In genomic region chr17:78366109-78366848, GRCh38 we compare ENCODE assay signal across 11 cellular contexts. TPM values are rescaled to one million over a fixed set of nuclear protein-coding genes. Genes with fewer than 3 reads are reported as not detected.
DNase-seq lines count a peak whose midpoint lies in the region; ATAC-seq and TF ChIP-seq lines count a peak whose summit lies in the region.
"Had no signal": no experiment of that assay in that cellular context is flagged by ENCODE, and none has a peak within 500 bp of the region (broad histone marks: within the 10 kb centered on the region; RNA-seq: fewer than 3 reads in every experiment).

No MANE protein-coding gene starts in this region.

- H3K4me3 ChIP-seq in Panc1 (ENCODE audit: low read depth in 2 of 2, low read length in 2 of 2) (no peak overlapping the region), cardiac muscle cell (no peak overlapping the region)

- TF ChIP-seq CTCF in Panc1 (IDR thresholded peaks at IDR 0.05) = no peak
- TF ChIP-seq CTCF in cardiac muscle cell (IDR thresholded peaks at IDR 0.05; ENCODE audit: low read depth, low read length) = no peak
- no peak for TF ChIP-seq CTCF in progenitor cell of endocrine pancreas (IDR thresholded peaks at IDR 0.05; ENCODE audit: unreplicated experiment)

- H3K27ac Mint-ChIP-seq in progenitor cell of endocrine pancreas = peak overlapping the region; percentile 97
- H3K27ac Mint-ChIP-seq in stimulated activated naive CD8-positive, alpha-beta T cell treated with anti-CD3 and anti-CD28 coated beads, Interleukin-15, amount 100 ng/mL, for 72 hours = no peak overlapping the region
- H3K27ac Mint-ChIP-seq: CD4-positive, alpha-beta memory T cell had no signal

- H3K9ac ChIP-seq in ES-I3 (ENCODE audit: low read depth, low read length) = peak overlapping the region; percentile 17

- no peaks in the 10 kb centered on the region for H3K9me3 ChIP-seq in ES-I3 (ENCODE audit: control insufficient read depth, insufficient read depth, low read length)
- no peaks in the 10 kb centered on the region for H3K9me3 ChIP-seq in Panc1 (ENCODE audit: control insufficient read depth, insufficient read depth, low read depth, low read length)
- H3K9me3 ChIP-seq in cardiac muscle cell (ENCODE audit: low read depth) = no peaks in the 10 kb centered on the region

- DNase-seq in Panc1 (ENCODE audit: low read depth, low spot score) (no peak), cardiac muscle cell (ENCODE audit: low read depth in 1 of 2, low spot score in 1 of 2) (no peak), progenitor cell of endocrine pancreas (ENCODE audit: low spot score, unreplicated experiment) (no peak), EL (no peak), middle frontal gyrus (ENCODE audit: extremely low spot score, low spot score) (no peak), OCI-M1 (lab: John Stamatoyannopoulos, UW) (no peak)
- DNase-seq in stimulated activated naive CD8-positive, alpha-beta T cell treated with anti-CD3 and anti-CD28 coated beads, Interleukin-15, amount 100 ng/mL, for 72 hours = no peak
- DNase-seq: activated effector memory CD4-positive, alpha-beta T cell treated with Interleukin-2 at 50 U/mL for 16 hours; CD4-positive, alpha-beta memory T cell; T1000 had no signal

- no peaks in the 10 kb centered on the region for H3K36me3 Mint-ChIP-seq in progenitor cell of endocrine pancreas (ENCODE audit: insufficient read depth)
- H3K36me3 Mint-ChIP-seq: CD4-positive, alpha-beta memory T cell had no signal

- CTCF ChIA-PET in Panc1 (lab: Charles Lee) = no interaction called here

- H3K27ac ChIP-seq in Panc1 (ENCODE audit: low read length) (peak overlapping the region; percentile 60), cardiac muscle cell (peak overlapping the region; percentile 97)

- H3K4me1 ChIP-seq in ES-I3 (ENCODE audit: insufficient read depth, low read length) = peaks cover 69% of the 10 kb centered on the region
- peaks cover 34% of the 10 kb centered on the region for H3K4me1 ChIP-seq in Panc1 (ENCODE audit: control insufficient read depth, insufficient read depth, low read length)
- peaks cover 41% of the 10 kb centered on the region for H3K4me1 ChIP-seq in cardiac muscle cell (ENCODE audit: low read depth)

- intact Hi-C loops in Panc1 (cut with micrococcal nuclease; ENCODE audit: unreplicated experiment) = no loop called here

- peak overlapping the region; percentile 33 for H3K4me3 Mint-ChIP-seq in progenitor cell of endocrine pancreas (ENCODE audit: low read depth)
- no peak overlapping the region for H3K4me3 Mint-ChIP-seq in stimulated activated naive CD8-positive, alpha-beta T cell treated with anti-CD3 and anti-CD28 coated beads, Interleukin-15, amount 100 ng/mL, for 72 hours
- H3K4me3 Mint-ChIP-seq: CD4-positive, alpha-beta memory T cell had no signal

- peak; percentile 35; the same call in 1 of the 2 replicates for ATAC-seq in Panc1
- ATAC-seq in stimulated activated naive CD8-positive, alpha-beta T cell treated with anti-CD3 and anti-CD28 coated beads, Interleukin-15, amount 100 ng/mL, for 72 hours = no peak

- POLR2A ChIA-PET in Panc1 (lab: Charles Lee) = no interaction called here

- H3K4me1 Mint-ChIP-seq in progenitor cell of endocrine pancreas (ENCODE audit: low read depth) = peaks cover 27% of the 10 kb centered on the region
- H3K4me1 Mint-ChIP-seq in stimulated activated naive CD8-positive, alpha-beta T cell treated with anti-CD3 and anti-CD28 coated beads, Interleukin-15, amount 100 ng/mL, for 72 hours = peaks cover 33% of the 10 kb centered on the region

- BruUV-seq in Panc1 (replicated peaks; lab: Mats Ljungman, UMichigan) = no TSS peak

- H3K27me3 Mint-ChIP-seq in progenitor cell of endocrine pancreas = peaks cover 4% of the 10 kb centered on the region
- H3K27me3 Mint-ChIP-seq in stimulated activated naive CD8-positive, alpha-beta T cell treated with anti-CD3 and anti-CD28 coated beads, Interleukin-15, amount 100 ng/mL, for 72 hours = peaks cover 44% of the 10 kb centered on the region
- H3K27me3 Mint-ChIP-seq: CD4-positive, alpha-beta memory T cell had no signal

- H3K27me3 ChIP-seq in Panc1 (ENCODE audit: control insufficient read depth, insufficient read depth, low read length) (no peaks in the 10 kb centered on the region), cardiac muscle cell (no peaks in the 10 kb centered on the region)

- no peaks in the 10 kb centered on the region for H3K9me3 Mint-ChIP-seq in progenitor cell of endocrine pancreas (ENCODE audit: low read depth)
- no peaks in the 10 kb centered on the region for H3K9me3 Mint-ChIP-seq in stimulated activated naive CD8-positive, alpha-beta T cell treated with anti-CD3 and anti-CD28 coated beads, Interleukin-15, amount 100 ng/mL, for 72 hours
- H3K9me3 Mint-ChIP-seq: CD4-positive, alpha-beta memory T cell had no signal

- H3K36me3 ChIP-seq in ES-I3 (ENCODE audit: insufficient read depth, low read length) = no peaks in the 10 kb centered on the region
- H3K36me3 ChIP-seq in Panc1 (ENCODE audit: control insufficient read depth, insufficient read depth, low read length) = no peaks in the 10 kb centered on the region
- no peaks in the 10 kb centered on the region for H3K36me3 ChIP-seq in cardiac muscle cell

- in situ Hi-C loops in Panc1 (cut with HindIII; ENCODE audit: low pct_unique_long_range_greater_than_20kb, low sequenced_read_pairs) = no loop called here

RNA-seq across cellular contexts. Expression of gene SOCS3, which starts 6.4 kb away (rescaled TPM):
- total RNA-seq in Panc1 (2021; ENCODE audit: unreplicated experiment) = 53.1 TPM
- polyA plus RNA-seq in Panc1 (2012; ENCODE audit: insufficient read length) = 30.5 TPM
- total RNA-seq in cardiac muscle cell = 51.7 and 59.0 TPM in 2 replicates
- polyA plus RNA-seq in cardiac muscle cell = 33.3 and 45.5 TPM in 2 replicates
- 5.4 and 5.8 TPM in 2 replicates for total RNA-seq in progenitor cell of endocrine pancreas

RNA-seq across cellular contexts. Expression of gene PGS1, which starts 12.2 kb away (rescaled TPM):
- 47.5 TPM for total RNA-seq in Panc1 (2021; ENCODE audit: unreplicated experiment)
- 40.3 TPM for polyA plus RNA-seq in Panc1 (2012; ENCODE audit: insufficient read length)
- total RNA-seq in cardiac muscle cell = 52.5 and 64.7 TPM in 2 replicates
- polyA plus RNA-seq in cardiac muscle cell = 46.7 and 50.7 TPM in 2 replicates
- total RNA-seq in progenitor cell of endocrine pancreas = 66.1 and 67.1 TPM in 2 replicates
